8 cellular contexts compared by ENCODE assay signal in genomic region chr15:84653910-84654688, GRCh38. TPM values are rescaled to one million over a fixed set of nuclear protein-coding genes. Genes with fewer than 3 reads are reported as not detected.
A peak's percentile ranks its signal among the peaks of the same experiment; 100 is the strongest.
DNase-seq lines count a peak whose midpoint lies in the region; ATAC-seq and TF ChIP-seq lines count a peak whose summit lies in the region.

WDR73 (minus strand) TSS chr15:84654283; CDS start chr15:84654274, 9 bp downstream.

- peak; percentile 82 for ATAC-seq in omental fat pad (ENCODE audit: low FRiP score)

- H3K27me3 Mint-ChIP-seq in HFFc6 (ENCODE audit: insufficient read depth) = no peaks in the 10 kb centered on the region; the same call in 1 of the 2 replicates
- no peaks in the 10 kb centered on the region for H3K27me3 Mint-ChIP-seq in activated naive CD8-positive, alpha-beta T cell

- WGBS in testis, 2 donors = 0 to 1% methylated on average over 22 to 39 of the region's 49 CpGs

- DNase-seq in GM04503 (ENCODE audit: low read depth) (peak; percentile 57), HFFc6 (peak; percentile 93), NCI-H1048 (lab: John Stamatoyannopoulos, UW) (peak; percentile 91), SKM-1 (lab: John Stamatoyannopoulos, UW; ENCODE audit: unreplicated experiment) (peak; percentile 76), glomerular visceral epithelial cell (ENCODE audit: extremely low spot score) (peak; percentile 95), omental fat pad (ENCODE audit: low spot score) (peak; percentile 94), testis (peak; percentile 98)

- no peaks in the 10 kb centered on the region for H3K27me3 ChIP-seq in testis

- no peaks in the 10 kb centered on the region for H3K9me3 ChIP-seq in testis

- H3K4me1 ChIP-seq in testis = peaks cover 34% of the 10 kb centered on the region

- H3K27ac Mint-ChIP-seq in HFFc6 = peak within 1 kb of the TSS; percentile 99
- H3K27ac Mint-ChIP-seq in activated naive CD8-positive, alpha-beta T cell = peak within 1 kb of the TSS; percentile 93

- H3K36me3 ChIP-seq in testis (ENCODE audit: low read depth, missing control alignments) = no peaks in the 10 kb centered on the region

- TF ChIP-seq CTCF in HFFc6 (IDR thresholded peaks at IDR 0.05) (no peak), omental fat pad (IDR thresholded peaks at IDR 0.05) (no peak), testis (IDR thresholded peaks at IDR 0.05) (no peak)

- peaks cover 20% of the 10 kb centered on the region for H3K36me3 Mint-ChIP-seq in HFFc6 (ENCODE audit: low read depth)
- H3K36me3 Mint-ChIP-seq in activated naive CD8-positive, alpha-beta T cell = peaks cover 6% of the 10 kb centered on the region

- peaks cover 51% of the 10 kb centered on the region for H3K4me1 Mint-ChIP-seq in HFFc6 (ENCODE audit: low read depth)
- peaks cover 38% of the 10 kb centered on the region for H3K4me1 Mint-ChIP-seq in activated naive CD8-positive, alpha-beta T cell (ENCODE audit: low read depth)

- intact Hi-C loops in testis (cut with DNase I; ENCODE audit: low total_unique reads) = no loop called here

- peak within 1 kb of the TSS; percentile 99 for H3K4me3 Mint-ChIP-seq in HFFc6
- H3K4me3 Mint-ChIP-seq in activated naive CD8-positive, alpha-beta T cell = peak within 1 kb of the TSS; percentile 96

- peak within 1 kb of the TSS; percentile 90 to 91 for H3K4me3 ChIP-seq in testis

- no peak for TF ChIP-seq POLR2A in testis (IDR thresholded peaks at IDR 0.05)

- H3K9me3 Mint-ChIP-seq in HFFc6 = no peaks in the 10 kb centered on the region
- H3K9me3 Mint-ChIP-seq in activated naive CD8-positive, alpha-beta T cell (ENCODE audit: low read depth) = no peaks in the 10 kb centered on the region

- H3K27ac ChIP-seq in testis = peak within 1 kb of the TSS; percentile 64 to 90

RNA-seq across cellular contexts. Expression of gene WDR73, which starts in this region (rescaled TPM):
- total RNA-seq in HFFc6 (2021; fragmentation: NEBNext Ultra II Directional; extraction: Animal tissue kit (Norgen Biotek cat#: 25700)) = 10 to 100 TPM; 19.9 to 23.7 (median 21.4) TPM
- total RNA-seq in omental fat pad (10 to 100 TPM; 13.7 to 26.8 (median 20.4) TPM), testis (10 to 100 TPM; 40.4 to 49.1 TPM)
- 38.4 TPM for polyA plus RNA-seq in testis (ENCODE audit: insufficient read depth, low read depth, low replicate concordance)

Comparison
In these comparisons a context has a peak if more than half of its experiments do, and no peak if none do; other contexts are left out.
1. Peak in every context shown above with its lines: DNase-seq, ATAC-seq, H3K4me3 ChIP-seq and H3K27ac ChIP-seq.